8 cellular contexts compared by ENCODE assay signal in the genomic region with DNA sequence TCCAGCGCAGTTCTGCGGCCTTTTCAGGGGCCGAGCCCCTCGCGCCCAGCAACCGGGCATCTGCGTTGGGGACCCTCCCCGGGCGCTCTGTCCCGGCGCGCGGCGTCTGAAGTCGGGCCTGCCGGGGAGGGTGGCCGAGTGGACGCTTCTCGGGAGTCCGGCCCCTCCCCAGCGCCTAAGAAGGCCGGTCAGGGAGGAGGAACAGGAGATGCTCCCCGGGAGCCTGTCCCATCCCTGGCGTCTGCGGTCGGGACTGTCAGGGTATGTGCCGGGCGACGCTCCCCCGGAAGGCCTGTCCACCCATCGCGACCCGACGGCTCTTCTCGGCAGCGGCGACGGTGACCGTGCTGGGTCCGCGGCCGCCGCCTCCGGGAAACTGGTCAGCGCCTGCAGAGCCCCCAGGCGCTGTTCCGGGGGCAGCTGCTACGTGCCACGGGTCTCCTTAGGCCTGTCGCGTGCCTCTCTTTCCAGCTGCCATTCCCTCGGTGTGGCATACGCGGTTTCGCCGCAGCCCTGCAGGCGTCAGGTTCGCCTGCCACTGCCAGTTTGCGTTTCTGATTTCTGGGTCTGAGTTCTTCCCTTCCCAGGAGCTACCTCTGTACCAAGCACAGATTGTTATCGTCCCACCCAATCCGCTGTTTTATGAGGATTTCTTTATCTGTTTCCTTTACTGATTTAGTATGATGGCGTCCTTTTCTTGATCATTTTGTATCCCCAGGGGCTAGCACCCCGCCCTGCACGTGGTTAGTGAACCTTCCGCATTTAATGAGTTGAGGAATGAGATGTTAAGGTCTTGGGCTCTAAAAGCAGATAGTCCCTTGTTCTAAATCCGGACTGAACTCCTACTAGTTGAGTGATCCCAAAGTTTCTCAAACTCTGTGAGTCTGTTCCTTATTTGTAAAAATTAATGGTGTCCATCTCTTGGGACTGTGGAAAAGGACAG. TPM values are rescaled to one million over a fixed set of nuclear protein-coding genes. Genes with fewer than 3 reads are reported as not detected.
DNase-seq lines count a peak whose midpoint lies in the region; ATAC-seq and TF ChIP-seq lines count a peak whose summit lies in the region.

No MANE protein-coding gene starts in this region.

- H3K27ac ChIP-seq in psoas muscle: peak overlapping the region; percentile 82

- DNase-seq in CD1c-positive myeloid dendritic cell (ENCODE audit: extremely low spot score): peak; percentile 46
- DNase-seq in T-helper 1 cell: peak; percentile 15 to 39 (median 28)
- peak; percentile 74 for DNase-seq in astrocyte of the hippocampus (ENCODE audit: low read depth, low spot score)
- DNase-seq in hepatic stellate cell (ENCODE audit: low spot score): peak; percentile 54
- DNase-seq in psoas muscle: peak; percentile 52 to 73
- DNase-seq in HUDEP-2 (lab: John Stamatoyannopoulos, UW; ENCODE audit: unreplicated experiment in 76 of 76): no peak

- H3K36me3 ChIP-seq in psoas muscle (ENCODE audit: insufficient read depth in 1 of 2, low read depth in 1 of 2): peaks cover 0 to 15% of the 10 kb centered on the region in 2 donors

- no peaks in the 10 kb centered on the region for H3K27me3 ChIP-seq in psoas muscle (ENCODE audit: insufficient read depth in 3 of 3, low read length in 2 of 3)

- ATAC-seq in GM19324 (IDR thresholded peaks at IDR 0.05; ENCODE audit: low FRiP score, unreplicated experiment): peak; percentile 46
- ATAC-seq in HG03354 (IDR thresholded peaks at IDR 0.05; ENCODE audit: poor library complexity, severe bottlenecking, unreplicated experiment): peak; percentile 31
- ATAC-seq in psoas muscle: peak; percentile 76 to 82 (median 78)

- H3K9me3 ChIP-seq in psoas muscle: no peaks in the 10 kb centered on the region

- H3K4me1 ChIP-seq in psoas muscle: peaks cover 6% of the 10 kb centered on the region

- no peak for TF ChIP-seq CTCF in psoas muscle (IDR thresholded peaks at IDR 0.05)

- peak overlapping the region; percentile 85 for H3K4me3 ChIP-seq in psoas muscle

- WGBS in psoas muscle, 3 donors: 2 to 3% (median 3%) methylated on average over 59 to 66 of the region's 66 CpGs

- intact Hi-C loops in psoas muscle (cut with DNase I): loop anchor here in 1 of 2 donors (2.0 kb wide), 1 partner anchor 120 kb away; no protein-coding TSS in a partner anchor

RNA-seq across cellular contexts. Expression of a gene that starts 0.8 kb away (rescaled TPM):
- total RNA-seq in psoas muscle: 1 to 10 TPM; 2.8 to 6.9 (median 3.9) TPM
- polyA plus RNA-seq in psoas muscle: 1 to 10 TPM; 2.0 to 5.2 (median 2.5) TPM

RNA-seq across cellular contexts. Expression of a gene that starts 22.7 kb away (rescaled TPM):
- total RNA-seq in psoas muscle: 10 to 100 TPM in 1 of 4 donors, 1 to 10 TPM in 3; 1.6 to 22.5 (median 4.3) TPM
- polyA plus RNA-seq in psoas muscle: 1 to 10 TPM; 1.8 to 4.2 (median 2.7) TPM

RNA-seq across cellular contexts. Expression of a gene that starts 37.3 kb away (rescaled TPM):
- total RNA-seq in psoas muscle: 1 to 10 TPM in 1 of 4 donors, not detected in 3; 1.4 TPM
- not detected for polyA plus RNA-seq in psoas muscle

Comparison
In these comparisons a context has a peak if more than half of its experiments do, and no peak if none do; other contexts are left out.
1. DNase-seq: peak in CD1c-positive myeloid dendritic cell (single experiment), T-helper 1 cell (5 of 5), astrocyte of the hippocampus (single experiment), hepatic stellate cell (single experiment) and psoas muscle (2 of 2); none in HUDEP-2 (0 of 76).
2. Peak in every context shown above with its lines, with median percentiles within 50 percentile points of each other: ATAC-seq.